ENCODE assay signal across 8 cellular contexts in genomic region chrX:49101629-49101984, GRCh38. TPM values are rescaled to one million over a fixed set of nuclear protein-coding genes. Genes with fewer than 3 reads are reported as not detected.
A peak's percentile ranks its signal among the peaks of the same experiment; 100 is the strongest.
DNase-seq lines count a peak whose midpoint lies in the region; ATAC-seq, FAIRE-seq and TF ChIP-seq lines count a peak whose summit lies in the region.

No MANE protein-coding gene starts in this region.

- FAIRE-seq in kidney (lab: Jason Lieb, UNC), result no peak

- no peak for DNase-seq in AG04449 (ENCODE audit: low read depth, low spot score)
- DNase-seq in GM23338 (ENCODE audit: low spot score), result peak; percentile 39
- DNase-seq in activated CD8-positive, alpha-beta T cell treated with anti-CD3 and anti-CD28 coated beads, Interleukin-2, amount 10 ng/mL, durations not matched to agents 7 days and 5 days, result no peak
- DNase-seq in kidney, result no peak
- no peak for DNase-seq in testis
- no peak for DNase-seq in NCI-H2227 treated with DMSO at 0.1 percent for 48 hours (lab: John Stamatoyannopoulos, UW)

- no peaks in the 10 kb centered on the region for H3K36me3 ChIP-seq in GM23338 (ENCODE audit: insufficient read depth)
- no peaks in the 10 kb centered on the region for H3K36me3 ChIP-seq in kidney (ENCODE audit: control insufficient read depth in 1 of 2, insufficient read depth in 2 of 2, low read length in 2 of 2)
- H3K36me3 ChIP-seq in testis (ENCODE audit: low read depth, missing control alignments), result no peaks in the 10 kb centered on the region

- no peaks in the 10 kb centered on the region for H3K79me2 ChIP-seq in GM23338 (replicated peaks; ENCODE audit: insufficient read depth)

- H3K27ac Mint-ChIP-seq in GM23338, result no peak overlapping the region
- peak overlapping the region; percentile 92 for H3K27ac Mint-ChIP-seq in activated CD8-positive, alpha-beta T cell treated with anti-CD3 and anti-CD28 coated beads, Interleukin-2, amount 10 ng/mL, durations not matched to agents 7 days and 5 days

- peak overlapping the region; percentile 77 for H3K4me2 ChIP-seq in GM23338

- H3K27me3 ChIP-seq in GM23338 (ENCODE audit: insufficient read depth), result no peaks in the 10 kb centered on the region
- no peaks in the 10 kb centered on the region for H3K27me3 ChIP-seq in testis

- H3K4me3 ChIP-seq in AG04449 (ENCODE audit: low read depth, low read length) (peak overlapping the region; percentile 58), GM23338 (peak overlapping the region; percentile 75), kidney (ENCODE audit: low read length in 2 of 2) (peak overlapping the region in 1 of 2 donors; percentile 78), testis (peak overlapping the region; percentile 26 to 68)

- CTCF ChIA-PET in AG04449 (lab: Yijun Ruan, JAX), result interaction anchor here (1.0 to 1.4 kb wide), 2 partner anchors 54 to 156 kb away, joined by 3 read pairs; no protein-coding TSS in a partner anchor
- CTCF ChIA-PET in activated CD8-positive, alpha-beta T cell treated with anti-CD3 and anti-CD28 coated beads, Interleukin-2, amount 10 ng/mL, durations not matched to agents 7 days and 5 days (lab: Charles Lee), result interaction anchor here (1.0 kb wide), 1 partner anchor 57 kb away, joined by 3 read pairs; no protein-coding TSS in a partner anchor

- TF ChIP-seq POLR2A in testis (IDR thresholded peaks at IDR 0.05), result no peak

- POLR2A ChIA-PET in AG04449 (lab: Yijun Ruan, JAX), result no interaction called here
- POLR2A ChIA-PET in activated CD8-positive, alpha-beta T cell treated with anti-CD3 and anti-CD28 coated beads, Interleukin-2, amount 10 ng/mL, durations not matched to agents 7 days and 5 days (lab: Charles Lee), result interaction anchor here (0.9 kb wide), 1 partner anchor 22 kb away, joined by 3 read pairs; the partner anchor contains the start of gene WDR45

- no peaks in the 10 kb centered on the region for H4K20me1 ChIP-seq in GM23338 (replicated peaks; ENCODE audit: insufficient read depth)

- 0 out of 3 replicates have a peak, but pooled peaks cover 2% of the 10 kb centered on the region for H3K4me1 Mint-ChIP-seq in GM23338
- H3K4me1 Mint-ChIP-seq in activated CD8-positive, alpha-beta T cell treated with anti-CD3 and anti-CD28 coated beads, Interleukin-2, amount 10 ng/mL, durations not matched to agents 7 days and 5 days (ENCODE audit: low read depth), result peaks cover 10% of the 10 kb centered on the region

- no peak overlapping the region for H3K27ac ChIP-seq in GM23338 (ENCODE audit: low read depth)
- peak overlapping the region; percentile 53 to 76 for H3K27ac ChIP-seq in kidney (ENCODE audit: low read depth in 2 of 2, low read length in 2 of 2)
- no peak overlapping the region for H3K27ac ChIP-seq in testis

- H3K9ac ChIP-seq in kidney (ENCODE audit: low read length in 2 of 2), result no peak overlapping the region

- H3K4me1 ChIP-seq in GM23338 (ENCODE audit: insufficient read depth), result no peaks in the 10 kb centered on the region
- no peaks in the 10 kb centered on the region for H3K4me1 ChIP-seq in kidney (ENCODE audit: control insufficient read depth in 1 of 2, insufficient read depth in 1 of 2, low read depth in 1 of 2, low read length in 2 of 2)
- no peaks in the 10 kb centered on the region for H3K4me1 ChIP-seq in testis

- peaks cover 10% of the 10 kb centered on the region for H3K27me3 Mint-ChIP-seq in GM23338 (ENCODE audit: insufficient read depth, low read depth, poor library complexity)
- H3K27me3 Mint-ChIP-seq in activated CD8-positive, alpha-beta T cell treated with anti-CD3 and anti-CD28 coated beads, Interleukin-2, amount 10 ng/mL, durations not matched to agents 7 days and 5 days (ENCODE audit: low read depth), result no peaks in the 10 kb centered on the region

- no peaks in the 10 kb centered on the region for H3K36me3 Mint-ChIP-seq in GM23338 (ENCODE audit: low read depth)
- H3K36me3 Mint-ChIP-seq in activated CD8-positive, alpha-beta T cell treated with anti-CD3 and anti-CD28 coated beads, Interleukin-2, amount 10 ng/mL, durations not matched to agents 7 days and 5 days (ENCODE audit: low read depth), result peaks cover 3% of the 10 kb centered on the region

- H3K9me2 ChIP-seq in GM23338 (ENCODE audit: insufficient read depth), result no peaks in the 10 kb centered on the region

- intact Hi-C loops in kidney (cut with DNase I), result no loop called here
- intact Hi-C loops in testis (cut with DNase I; ENCODE audit: low total_unique reads), result no loop called here

- no peaks in the 10 kb centered on the region; the same call in 2 of the 3 replicates for H3K9me3 Mint-ChIP-seq in GM23338
- no peaks in the 10 kb centered on the region for H3K9me3 Mint-ChIP-seq in activated CD8-positive, alpha-beta T cell treated with anti-CD3 and anti-CD28 coated beads, Interleukin-2, amount 10 ng/mL, durations not matched to agents 7 days and 5 days (ENCODE audit: insufficient read depth)

- ATAC-seq in GM23338, result peak; percentile 74
- ATAC-seq in activated CD8-positive, alpha-beta T cell treated with anti-CD3 and anti-CD28 coated beads, Interleukin-2, amount 10 ng/mL, durations not matched to agents 7 days and 5 days, result no peak
- no peak for ATAC-seq in GM21447 (IDR thresholded peaks at IDR 0.05; ENCODE audit: unreplicated experiment)
- ATAC-seq in GM21723 (IDR thresholded peaks at IDR 0.05; ENCODE audit: unreplicated experiment), result no peak

- no peaks in the 10 kb centered on the region for H3F3A ChIP-seq in GM23338 (replicated peaks; ENCODE audit: low read depth)

- H2AFZ ChIP-seq in GM23338, result peak overlapping the region; percentile 69; the same call in 1 of the 2 replicates

- TF ChIP-seq CTCF in AG04449 (IDR thresholded peaks at IDR 0.05; ENCODE audit: insufficient read depth, low read length, missing control alignments) (no peak), GM23338 (conservative IDR thresholded peaks at IDR 0.05; ENCODE audit: low read depth in 2 of 2) (peak; percentile 34 to 44; a peak in 3 of 4 replicates), kidney (IDR thresholded peaks at IDR 0.05; ENCODE audit: borderline replicate concordance, extremely low read depth, insufficient read depth) (no peak), testis (IDR thresholded peaks at IDR 0.05) (no peak)

- WGBS in testis, 2 donors, result 15 to 21% methylated on average over 2 to 4 of the region's 9 CpGs

- H3K9me3 ChIP-seq in kidney (ENCODE audit: control insufficient read depth in 1 of 2, low read length in 2 of 2), result no peaks in the 10 kb centered on the region
- no peaks in the 10 kb centered on the region for H3K9me3 ChIP-seq in testis

- H3K4me3 Mint-ChIP-seq in GM23338, result peak overlapping the region; percentile 89
- H3K4me3 Mint-ChIP-seq in activated CD8-positive, alpha-beta T cell treated with anti-CD3 and anti-CD28 coated beads, Interleukin-2, amount 10 ng/mL, durations not matched to agents 7 days and 5 days, result peak overlapping the region; percentile 92

TF ChIP-seq in GM23338, 12 proteins besides CTCF, POLR2A, EP300 and RAD21 (continues in another document):
- TF ChIP-seq EZH2 (IDR thresholded peaks at IDR 0.05; ENCODE audit: low read depth, unreplicated experiment), result no peak

RNA-seq across cellular contexts. Expression of gene WDR45, which starts 21.9 kb away (rescaled TPM):
- total RNA-seq in GM23338 (2014; rRNA removed; shearing (Covaris generic)), result 26.2 and 36.2 TPM in 2 replicates
- polyA plus RNA-seq in GM23338 (2016; fragmentation: Nextera tagmentation; extraction: Ambion mirVana) (24.9 and 28.8 TPM in 2 replicates), kidney (ENCODE audit: insufficient read depth, low read depth, low replicate concordance) (72.4 TPM), testis (ENCODE audit: insufficient read depth, low read depth, low replicate concordance) (27.1 TPM)
- total RNA-seq in activated CD8-positive, alpha-beta T cell treated with anti-CD3 and anti-CD28 coated beads, Interleukin-2, amount 10 ng/mL, durations not matched to agents 7 days and 5 days, result 10 to 100 TPM; 29.1 to 29.4 TPM
- total RNA-seq in kidney (67.4 TPM), testis (10 to 100 TPM; 43.2 to 52.0 TPM)

RNA-seq across cellular contexts. Expression of gene GPKOW, which starts 21.9 kb away (rescaled TPM):
- total RNA-seq in GM23338 (2014; rRNA removed; shearing (Covaris generic)), result 15.1 and 22.9 TPM in 2 replicates
- 8.1 and 9.5 TPM in 2 replicates for polyA plus RNA-seq in GM23338 (2016; fragmentation: Nextera tagmentation; extraction: Ambion mirVana)
- 10 to 100 TPM; 26.1 to 26.2 TPM for total RNA-seq in activated CD8-positive, alpha-beta T cell treated with anti-CD3 and anti-CD28 coated beads, Interleukin-2, amount 10 ng/mL, durations not matched to agents 7 days and 5 days
- total RNA-seq in kidney, result 20.4 TPM
- 21.4 TPM for polyA plus RNA-seq in kidney (ENCODE audit: insufficient read depth, low read depth, low replicate concordance)
- total RNA-seq in testis, result 10 to 100 TPM; 19.6 to 24.8 TPM
- 17.9 TPM for polyA plus RNA-seq in testis (ENCODE audit: insufficient read depth, low read depth, low replicate concordance)

RNA-seq across cellular contexts. Expression of gene PRAF2, which starts 27.8 kb away (rescaled TPM):
- 6.3 and 7.7 TPM in 2 replicates for total RNA-seq in GM23338 (2014; rRNA removed; shearing (Covaris generic))
- polyA plus RNA-seq in GM23338 (2016; fragmentation: Nextera tagmentation; extraction: Ambion mirVana) (22.1 and 24.3 TPM in 2 replicates), kidney (ENCODE audit: insufficient read depth, low read depth, low replicate concordance) (47.9 TPM), testis (ENCODE audit: insufficient read depth, low read depth, low replicate concordance) (60.9 TPM)
- total RNA-seq in activated CD8-positive, alpha-beta T cell treated with anti-CD3 and anti-CD28 coated beads, Interleukin-2, amount 10 ng/mL, durations not matched to agents 7 days and 5 days, result 10 to 100 TPM; 19.7 to 22.6 TPM
- total RNA-seq in kidney (24.0 TPM), testis (10 to 100 TPM; 43.7 to 58.7 TPM)

RNA-seq across cellular contexts. Expression of gene CCDC120, which starts 42.8 kb away (rescaled TPM):
- total RNA-seq in GM23338 (2014; rRNA removed; shearing (Covaris generic)), result 6.8 and 9.9 TPM in 2 replicates
- polyA plus RNA-seq in GM23338 (2016; fragmentation: Nextera tagmentation; extraction: Ambion mirVana), result 3.3 and 3.6 TPM in 2 replicates
- 1 to 10 TPM; 5.0 to 5.4 TPM for total RNA-seq in activated CD8-positive, alpha-beta T cell treated with anti-CD3 and anti-CD28 coated beads, Interleukin-2, amount 10 ng/mL, durations not matched to agents 7 days and 5 days
- 13.7 TPM for total RNA-seq in kidney
- 5.2 TPM for polyA plus RNA-seq in kidney (ENCODE audit: insufficient read depth, low read depth, low replicate concordance)
- 10 to 100 TPM; 11.0 to 11.2 TPM for total RNA-seq in testis
- polyA plus RNA-seq in testis (ENCODE audit: insufficient read depth, low read depth, low replicate concordance), result 7.5 TPM

RNA-seq across cellular contexts. Expression of gene TFE3, which starts 58.5 kb away (rescaled TPM):
- total RNA-seq in GM23338 (2014; rRNA removed; shearing (Covaris generic)), result 63.3 and 83.8 TPM in 2 replicates
- polyA plus RNA-seq in GM23338 (2016; fragmentation: Nextera tagmentation; extraction: Ambion mirVana), result 20.8 and 21.4 TPM in 2 replicates
- total RNA-seq in activated CD8-positive, alpha-beta T cell treated with anti-CD3 and anti-CD28 coated beads, Interleukin-2, amount 10 ng/mL, durations not matched to agents 7 days and 5 days, result 10 to 100 TPM; 17.6 to 18.2 TPM
- total RNA-seq in kidney, result 47.3 TPM
- 32.8 TPM for polyA plus RNA-seq in kidney (ENCODE audit: insufficient read depth, low read depth, low replicate concordance)
- 10 to 100 TPM; 53.9 to 66.0 TPM for total RNA-seq in testis
- 29.3 TPM for polyA plus RNA-seq in testis (ENCODE audit: insufficient read depth, low read depth, low replicate concordance)

Comparison
In these comparisons a context has a peak if more than half of its experiments do, and no peak if none do; other contexts are left out.
1. CTCF ChIP-seq: peak in GM23338 (2 of 2); none in AG04449 (single experiment), kidney (single experiment) and testis (0 of 3).
2. H3K27ac ChIP-seq: peak in kidney (2 of 2); none in GM23338 (single experiment) and testis (0 of 2).